Comparison of ENCODE assay signal across 1 cellular context in genomic region chr1:89763649-89763986, GRCh38.
TF ChIP-seq lines count a peak whose summit lies in the region.

No MANE protein-coding gene starts in this region.

TF ChIP-seq in IMR-90, 13 proteins besides CTCF, POLR2A, EP300 and RAD21 (continued from another document):
- TF ChIP-seq CEBPB (IDR thresholded peaks at IDR 0.05; ENCODE audit: low read depth, low read length): no peak
- no peak for TF ChIP-seq USF2 (IDR thresholded peaks at IDR 0.05; ENCODE audit: low read depth, low read length)
